19 cellular contexts compared by ENCODE assay signal in the genomic region with DNA sequence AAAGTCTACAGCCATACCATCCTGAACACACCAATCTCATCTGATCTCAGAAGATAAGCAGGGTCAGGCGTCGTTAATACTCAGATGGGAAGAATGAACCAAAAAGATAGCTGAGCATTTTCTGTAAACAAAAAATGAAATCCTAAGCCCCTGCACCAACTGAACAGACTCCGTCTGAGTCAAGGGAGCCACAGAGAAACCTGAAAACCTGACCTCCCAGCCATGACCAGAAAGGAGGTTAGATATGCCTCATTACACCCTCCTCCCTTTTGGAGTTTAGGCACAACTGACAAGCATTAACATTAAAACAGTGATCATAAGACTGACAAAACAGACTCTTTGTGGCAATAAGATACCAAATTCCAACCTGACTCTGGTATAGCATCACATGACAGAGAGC. TPM values are rescaled to one million over a fixed set of nuclear protein-coding genes. Genes with fewer than 3 reads are reported as not detected.
DNase-seq lines count a peak whose midpoint lies in the region; ATAC-seq and TF ChIP-seq lines count a peak whose summit lies in the region.
"Had no signal": no experiment of that assay in that cellular context is flagged by ENCODE, and none has a peak within 500 bp of the region (broad histone marks: within the 10 kb centered on the region; RNA-seq: fewer than 3 reads in every experiment).

No MANE protein-coding gene starts in this region.

- peak overlapping the region; percentile 36 for H3K4me3 Mint-ChIP-seq in nephron progenitor cell
- H3K4me3 Mint-ChIP-seq: CD4-positive, alpha-beta memory T cell had no signal

- peak overlapping the region; percentile 81 for H3K27ac Mint-ChIP-seq in nephron progenitor cell

- no peak overlapping the region for H3K4me3 ChIP-seq in fibroblast of villous mesenchyme (ENCODE audit: low read depth, low read length)
- H3K4me3 ChIP-seq: BLaER1, GM23248, HAP-1 had no signal

- no peak for TF ChIP-seq CTCF in fibroblast of villous mesenchyme (IDR thresholded peaks at IDR 0.05; ENCODE audit: insufficient read depth, low read depth, low read length)
- no peak for TF ChIP-seq CTCF in nephron progenitor cell (IDR thresholded peaks at IDR 0.05)

- H3K9me3 Mint-ChIP-seq in nephron progenitor cell, result peaks cover 15% of the 10 kb centered on the region
- H3K9me3 Mint-ChIP-seq: CD4-positive, alpha-beta memory T cell had no signal

- peaks cover 35% of the 10 kb centered on the region for H3K4me1 Mint-ChIP-seq in nephron progenitor cell
- H3K4me1 Mint-ChIP-seq: CD4-positive, alpha-beta memory T cell had no signal

- peaks cover 7% of the 10 kb centered on the region for H3K36me3 Mint-ChIP-seq in nephron progenitor cell (ENCODE audit: low read depth)
- H3K36me3 Mint-ChIP-seq: CD4-positive, alpha-beta memory T cell had no signal

- in situ Hi-C loops in Caki2 (cut with HindIII; ENCODE audit: low pct_unique_long_range_greater_than_20kb, low sequenced_read_pairs), result no loop called here

- ATAC-seq in HG03175 (IDR thresholded peaks at IDR 0.05; ENCODE audit: unreplicated experiment), result no peak

- H3K27me3 Mint-ChIP-seq in nephron progenitor cell (ENCODE audit: low read depth, poor library complexity), result peaks cover 8% of the 10 kb centered on the region

- DNase-seq in Caki2 (ENCODE audit: low read depth), result peak; percentile 34
- peak; percentile 46 to 59 for DNase-seq in NCI-H526 (lab: John Stamatoyannopoulos, UW)
- peak; percentile 52 for DNase-seq in fibroblast of villous mesenchyme (ENCODE audit: low read depth)
- DNase-seq in nephron progenitor cell, result no peak
- DNase-seq in DMS53 (lab: John Stamatoyannopoulos, UW), result no peak
- no peak for DNase-seq in stimulated activated naive CD4-positive, alpha-beta T cell treated with Interleukin-2 at 50 U/mL for 16 hours (lab: John Stamatoyannopoulos, UW)
- no peak for DNase-seq in MV-4-11 (lab: John Stamatoyannopoulos, UW)
- DNase-seq: Calu3; CD4-positive, alpha-beta memory T cell; EL; GM23248; MM.1S; NCI-H1092 treated with DMSO at 0.1 percent for 48 hours; NCI-H187; NCI-H2227 treated with DMSO at 0.1 percent for 48 hours; OCI-M1 had no signal

RNA-seq across cellular contexts. Expression of a gene that starts 33.5 kb away (rescaled TPM):
- 2,537 and 2,579 TPM in 2 replicates for total RNA-seq in Caki2 (2014; rRNA removed; shearing (Covaris generic); ENCODE audit: low replicate concordance)
- total RNA-seq in fibroblast of villous mesenchyme, result 2,020 and 2,708 TPM in 2 replicates

RNA-seq across cellular contexts. Expression of a gene that starts 46.1 kb away (rescaled TPM):
- total RNA-seq in Caki2 (2014; rRNA removed; shearing (Covaris generic); ENCODE audit: low replicate concordance), result 26.7 and 30.1 TPM in 2 replicates
- 20.9 and 26.8 TPM in 2 replicates for total RNA-seq in fibroblast of villous mesenchyme

Comparison
In these comparisons a context has a peak if more than half of its experiments do, and no peak if none do; other contexts are left out.
1. DNase-seq: peak in Caki2 (single experiment), NCI-H526 (2 of 2) and fibroblast of villous mesenchyme (single experiment); none in nephron progenitor cell (single experiment), DMS53 (single experiment), stimulated activated naive CD4-positive, alpha-beta T cell treated with Interleukin-2 at 50 U/mL for 16 hours (single experiment) and MV-4-11 (single experiment).